Comparison of ENCODE assay signal across 20 cellular contexts in the genomic region with DNA sequence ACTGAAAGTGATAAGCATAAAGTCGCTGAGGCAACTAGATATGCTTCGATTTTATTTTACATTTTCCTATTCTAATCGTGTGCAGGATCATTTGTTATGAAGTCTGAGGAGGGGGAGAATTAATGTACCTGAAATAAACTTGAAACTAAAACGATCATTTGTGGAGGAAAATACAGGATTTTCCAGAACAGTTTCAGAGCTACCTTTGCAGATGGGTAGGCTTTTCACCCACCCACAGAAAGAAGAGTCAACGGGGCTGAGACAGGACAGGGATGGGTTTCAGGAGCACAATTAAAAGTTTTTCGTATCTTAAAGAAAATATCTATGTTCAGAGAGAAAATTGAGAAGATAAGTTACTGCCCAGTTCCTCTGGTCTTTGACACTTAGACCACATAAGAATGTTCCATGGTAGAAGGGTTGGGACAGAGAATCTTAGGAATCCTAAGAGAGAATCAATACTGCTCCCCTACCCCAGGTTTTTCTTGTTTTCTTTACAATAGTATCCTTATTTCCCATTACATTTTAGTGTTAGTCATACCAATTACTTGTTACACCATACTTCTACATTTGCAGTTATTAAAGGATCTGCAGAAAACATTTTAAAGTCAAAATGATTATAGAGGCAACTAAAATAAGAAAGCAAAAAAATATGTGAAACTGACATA.
DNase-seq lines count a peak whose midpoint lies in the region; ATAC-seq and TF ChIP-seq lines count a peak whose summit lies in the region.
"Had no signal": no experiment of that assay in that cellular context is flagged by ENCODE, and none has a peak within 500 bp of the region (broad histone marks: within the 10 kb centered on the region; RNA-seq: fewer than 3 reads in every experiment).

No MANE protein-coding gene starts in this region.

- H3K27me3 ChIP-seq in brain microvascular endothelial cell (replicated peaks) (no peaks in the 10 kb centered on the region), foreskin keratinocyte (no peaks in the 10 kb centered on the region)

- ATAC-seq in foreskin keratinocyte (no peak), HG03460 (IDR thresholded peaks at IDR 0.05; ENCODE audit: unreplicated experiment) (no peak)
- ATAC-seq: natural killer cell treated with Interleukin-12 subunit alpha and Interleukin-12 subunit beta and Interleukin-15 and Interleukin-18, amount 100 ng/mL, for 72 hours; right cardiac atrium had no signal

- intact Hi-C loops in Calu3 (cut with micrococcal nuclease; ENCODE audit: unreplicated experiment), result no loop called here

- BruUV-seq in Calu3 (replicated peaks; lab: Mats Ljungman, UMichigan), result TSS peak; percentile 66

- CTCF ChIA-PET in Calu3 (lab: Charles Lee), result interaction anchor here (0.7 to 1.0 kb wide), 3 partner anchors 9 to 722 kb away, joined by 3 read pairs; no protein-coding TSS in a partner anchor

- peaks cover 11% of the 10 kb centered on the region for H3K36me3 Mint-ChIP-seq in Calu3 (ENCODE audit: insufficient read depth, unreplicated experiment)
- H3K36me3 Mint-ChIP-seq: activated naive CD4-positive, alpha-beta T cell treated with anti-CD3 and anti-CD28 coated beads, Interleukin-2, amount 10 ng/mL, durations not matched to agents 7 days and 5 days; natural killer cell treated with Interleukin-12 subunit alpha and Interleukin-12 subunit beta and Interleukin-15 and Interleukin-18, amount 100 ng/mL, for 72 hours had no signal

- H3K36me3 ChIP-seq in brain microvascular endothelial cell (replicated peaks), result no peaks in the 10 kb centered on the region
- H3K36me3 ChIP-seq: HAP-1, left ventricle myocardium inferior had no signal

- H3K4me1 ChIP-seq in foreskin keratinocyte, result peaks cover 22% of the 10 kb centered on the region
- H3K4me1 ChIP-seq: HAP-1, left ventricle myocardium inferior had no signal

- peaks cover 32% of the 10 kb centered on the region for H3K4me1 Mint-ChIP-seq in Calu3 (ENCODE audit: low read depth, unreplicated experiment)
- H3K4me1 Mint-ChIP-seq: activated naive CD4-positive, alpha-beta T cell treated with anti-CD3 and anti-CD28 coated beads, Interleukin-2, amount 10 ng/mL, durations not matched to agents 7 days and 5 days had no signal

- in situ Hi-C loops in brain microvascular endothelial cell (cut with HindIII; ENCODE audit: low pct_ligation_motif_present, low sequenced_read_pairs), result no loop called here

- no peaks in the 10 kb centered on the region for H3K27me3 Mint-ChIP-seq in Calu3 (ENCODE audit: unreplicated experiment)
- H3K27me3 Mint-ChIP-seq: activated naive CD4-positive, alpha-beta T cell treated with anti-CD3 and anti-CD28 coated beads, Interleukin-2, amount 10 ng/mL, durations not matched to agents 7 days and 5 days; B cell; natural killer cell treated with Interleukin-12 subunit alpha and Interleukin-12 subunit beta and Interleukin-15 and Interleukin-18, amount 100 ng/mL, for 72 hours had no signal

- TF ChIP-seq CTCF in Calu3 (IDR thresholded peaks at IDR 0.05; ENCODE audit: unreplicated experiment) (no peak), brain microvascular endothelial cell (IDR thresholded peaks at IDR 0.05; ENCODE audit: low read depth, low read length, missing control alignments) (no peak), foreskin keratinocyte (conservative IDR thresholded peaks at IDR 0.05) (no peak)

- H3K27ac ChIP-seq in brain microvascular endothelial cell (no peak overlapping the region), foreskin keratinocyte (peak overlapping the region; percentile 66), skin epidermis (peak overlapping the region in 11 of 21 experiments; percentile 17 to 56 (median 37))
- H3K27ac ChIP-seq: left ventricle myocardium inferior had no signal

- H3K9me3 Mint-ChIP-seq in Calu3 (ENCODE audit: low read depth, unreplicated experiment), result no peaks in the 10 kb centered on the region
- H3K9me3 Mint-ChIP-seq: activated naive CD4-positive, alpha-beta T cell treated with anti-CD3 and anti-CD28 coated beads, Interleukin-2, amount 10 ng/mL, durations not matched to agents 7 days and 5 days; natural killer cell treated with Interleukin-12 subunit alpha and Interleukin-12 subunit beta and Interleukin-15 and Interleukin-18, amount 100 ng/mL, for 72 hours had no signal

- peak overlapping the region; percentile 76 for H3K27ac Mint-ChIP-seq in Calu3 (ENCODE audit: unreplicated experiment)
- H3K27ac Mint-ChIP-seq: activated naive CD4-positive, alpha-beta T cell treated with anti-CD3 and anti-CD28 coated beads, Interleukin-2, amount 10 ng/mL, durations not matched to agents 7 days and 5 days; B cell; natural killer cell treated with Interleukin-12 subunit alpha and Interleukin-12 subunit beta and Interleukin-15 and Interleukin-18, amount 100 ng/mL, for 72 hours had no signal

- peak overlapping the region; percentile 36 for H3K4me3 ChIP-seq in brain microvascular endothelial cell (ENCODE audit: low read depth, low read length)
- H3K4me3 ChIP-seq in skin epidermis, result peak overlapping the region in 5 of 7 experiments; percentile 10 to 34 (median 17)
- H3K4me3 ChIP-seq: HAP-1, left ventricle myocardium inferior had no signal

- peak overlapping the region; percentile 73 for H3K4me3 Mint-ChIP-seq in Calu3 (ENCODE audit: low read depth, unreplicated experiment)
- H3K4me3 Mint-ChIP-seq: activated naive CD4-positive, alpha-beta T cell treated with anti-CD3 and anti-CD28 coated beads, Interleukin-2, amount 10 ng/mL, durations not matched to agents 7 days and 5 days; B cell; natural killer cell treated with Interleukin-12 subunit alpha and Interleukin-12 subunit beta and Interleukin-15 and Interleukin-18, amount 100 ng/mL, for 72 hours had no signal

- DNase-seq in Calu3 (no peak), brain microvascular endothelial cell (no peak), foreskin keratinocyte (no peak), SKM-1 (lab: John Stamatoyannopoulos, UW; ENCODE audit: unreplicated experiment) (no peak), UCSD-AML1 (lab: John Stamatoyannopoulos, UW; ENCODE audit: unreplicated experiment) (no peak), NCI-H774 (lab: John Stamatoyannopoulos, UW) (no peak)
- DNase-seq: activated CD4-positive, alpha-beta T cell treated with anti-CD3 and anti-CD28 coated beads for 1 hour; activated CD8-positive, alpha-beta memory T cell treated with anti-CD3 and anti-CD28 coated beads, Interleukin-2, amount 50 U/mL, for 4 hours; activated naive CD4-positive, alpha-beta T cell treated with anti-CD3 and anti-CD28 coated beads, Interleukin-2, amount 10 ng/mL, durations not matched to agents 7 days and 5 days; central memory CD4-positive, alpha-beta T cell; DND-41; left ventricle myocardium inferior; OCI-M1; right cardiac atrium; stimulated activated naive CD4-positive, alpha-beta T cell treated with Interleukin-2 at 50 U/mL for 16 hours had no signal
